In the genomic region with DNA sequence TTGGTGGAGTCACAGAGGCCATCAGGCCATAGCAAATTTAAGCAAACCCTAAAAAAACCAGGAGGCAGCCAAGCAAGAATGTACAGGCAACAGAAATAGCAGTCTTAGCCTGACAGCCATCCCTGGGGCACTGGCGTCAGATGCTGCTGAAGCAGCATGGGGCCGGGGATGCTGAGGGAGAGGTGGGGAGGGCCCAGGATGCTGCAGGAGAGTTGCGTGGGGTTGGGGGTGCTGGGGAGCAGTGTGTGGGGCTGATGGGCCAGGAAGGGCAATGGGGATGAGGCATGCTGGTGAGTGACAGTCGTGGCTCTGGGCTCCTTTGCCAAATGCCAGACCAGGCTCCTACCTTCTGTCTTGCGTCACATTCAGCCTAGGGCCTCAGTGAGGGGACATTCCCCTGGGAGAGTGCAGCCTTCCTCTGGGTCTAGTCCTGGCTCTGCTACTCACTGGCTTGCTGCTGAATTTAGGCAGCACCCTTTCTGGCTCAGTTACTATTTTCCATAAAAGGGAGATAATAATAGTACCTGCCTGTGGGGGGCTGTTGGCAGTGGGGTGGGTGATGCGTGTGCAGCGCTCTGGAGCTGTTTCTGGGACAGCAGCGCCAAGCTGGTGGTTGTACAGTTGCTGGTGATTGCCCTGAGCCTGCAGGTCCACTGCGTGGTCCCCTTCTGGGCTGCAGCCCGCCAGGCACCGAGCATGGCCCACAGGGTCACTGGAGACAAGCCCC, we compare ENCODE assay signal across 16 cellular contexts.
A peak's percentile ranks its signal among the peaks of the same experiment; 100 is the strongest.
DNase-seq lines count a peak whose midpoint lies in the region; ATAC-seq and TF ChIP-seq lines count a peak whose summit lies in the region.
"Had no signal": no experiment of that assay in that cellular context is flagged by ENCODE, and none has a peak within 500 bp of the region (broad histone marks: within the 10 kb centered on the region; RNA-seq: fewer than 3 reads in every experiment).

No MANE protein-coding gene starts in this region.

- H4K20me1 ChIP-seq in BLaER1 treated with 17β-estradiol and CSF1 and Interleukin-3, amounts not matched to agents 10 nM and 100 nM = peaks cover 0 to 11% (median 0%) of the 10 kb centered on the region in 11 experiments; a peak in 2 of 22 replicates

- intact Hi-C loops in left ventricle myocardium superior (cut with micrococcal nuclease) (no loop called here), spleen (cut with DNase I; ENCODE audit: low total_unique reads) (no loop called here)

- WGBS in spleen, 5 donors = 85 to 95% (median 87%) methylated on average over 8 to 11 of the region's 11 CpGs

- no peak for TF ChIP-seq CTCF in spleen (IDR thresholded peaks at IDR 0.05 in 8 of 11, conservative IDR thresholded peaks at IDR 0.05 in 3 of 11)

- DNase-seq in caudate nucleus (lab: John Stamatoyannopoulos, UW) = peak in 2 of 61 donors; percentile 28 to 50
- peak; percentile 14 for DNase-seq in left ventricle myocardium superior
- peak; percentile 55 for DNase-seq in spleen
- no peak for DNase-seq in hypothalamus (lab: John Stamatoyannopoulos, UW)
- DNase-seq in NCI-H1694 treated with DMSO at 0.1 percent for 48 hours (lab: John Stamatoyannopoulos, UW) = no peak
- no peak for DNase-seq in superior temporal gyrus (ENCODE audit: extremely low spot score)
- DNase-seq: GOT3, KG1, NCI-H187 treated with DMSO at 0.1 percent for 48 hours, NCI-H2227 treated with DMSO at 0.1 percent for 48 hours, NCI-H510A treated with DMSO at 0.1 percent for 48 hours, PC-3, RPMI8226, SJCRH30 had no signal

- peak overlapping the region in 2 of 11 experiments; percentile 19 to 39; a peak in 3 of 22 replicates for H3K9ac ChIP-seq in BLaER1 treated with 17β-estradiol and CSF1 and Interleukin-3, amounts not matched to agents 10 nM and 100 nM

- peaks cover 15 to 62% (median 56%) of the 10 kb centered on the region in 10 experiments; a peak in 18 of 20 replicates for H3K4me1 ChIP-seq in BLaER1 treated with 17β-estradiol and CSF1 and Interleukin-3, amounts not matched to agents 10 nM and 100 nM
- H3K4me1 ChIP-seq in spleen = no peaks in the 10 kb centered on the region
- H3K4me1 ChIP-seq: SJCRH30 had no signal

- no peak for TF ChIP-seq POLR2A in spleen (IDR thresholded peaks at IDR 0.05)

- ATAC-seq in left ventricle myocardium superior = no peak
- ATAC-seq: PC-3 had no signal

- H3K4me3 ChIP-seq in BLaER1 treated with 17β-estradiol and CSF1 and Interleukin-3, amounts not matched to agents 10 nM and 100 nM = no peak overlapping the region; a peak in 1 of 20 replicates
- no peak overlapping the region for H3K4me3 ChIP-seq in spleen
- H3K4me3 ChIP-seq: SJCRH30 had no signal

- no peaks in the 10 kb centered on the region for H3K27me3 ChIP-seq in BLaER1 treated with 17β-estradiol and CSF1 and Interleukin-3, amounts not matched to agents 10 nM and 100 nM
- no peaks in the 10 kb centered on the region for H3K27me3 ChIP-seq in spleen (replicated peaks in 1 of 7)
- H3K27me3 ChIP-seq: SJCRH30 had no signal

- H3K4me2 ChIP-seq in BLaER1 treated with 17β-estradiol and CSF1 and Interleukin-3, amounts not matched to agents 10 nM and 100 nM = peak overlapping the region in 10 of 11 experiments; percentile 3 to 91 (median 80); a peak in 18 of 22 replicates

- H3K27ac ChIP-seq in BLaER1 treated with 17β-estradiol and CSF1 and Interleukin-3, amounts not matched to agents 10 nM and 100 nM = peak overlapping the region in 4 of 11 experiments; percentile 20 to 49 (median 36); a peak in 5 of 22 replicates
- H3K27ac ChIP-seq in caudate nucleus (ENCODE audit: low read depth, low read length) = peak overlapping the region; percentile 67
- no peak overlapping the region for H3K27ac ChIP-seq in spleen
- H3K27ac ChIP-seq: C4-2B, SJCRH30 had no signal

- no peaks in the 10 kb centered on the region for H3K9me3 ChIP-seq in BLaER1 treated with 17β-estradiol and CSF1 and Interleukin-3, amounts not matched to agents 10 nM and 100 nM (replicated peaks in 1 of 11)
- no peaks in the 10 kb centered on the region for H3K9me3 ChIP-seq in spleen
- H3K9me3 ChIP-seq: SJCRH30 had no signal

- no peaks in the 10 kb centered on the region for H3K36me3 ChIP-seq in BLaER1 treated with 17β-estradiol and CSF1 and Interleukin-3, amounts not matched to agents 10 nM and 100 nM
- H3K36me3 ChIP-seq in spleen = no peaks in the 10 kb centered on the region
- H3K36me3 ChIP-seq: SJCRH30 had no signal

Comparison
In these comparisons a context has a peak if more than half of its experiments do, and no peak if none do; other contexts are left out.
1. DNase-seq: peak in left ventricle myocardium superior (single experiment) and spleen (single experiment); none in hypothalamus (0 of 51), NCI-H1694 treated with DMSO at 0.1 percent for 48 hours (single experiment) and superior temporal gyrus (single experiment).